ENCODE assay signal across 7 cellular contexts in the genomic region with DNA sequence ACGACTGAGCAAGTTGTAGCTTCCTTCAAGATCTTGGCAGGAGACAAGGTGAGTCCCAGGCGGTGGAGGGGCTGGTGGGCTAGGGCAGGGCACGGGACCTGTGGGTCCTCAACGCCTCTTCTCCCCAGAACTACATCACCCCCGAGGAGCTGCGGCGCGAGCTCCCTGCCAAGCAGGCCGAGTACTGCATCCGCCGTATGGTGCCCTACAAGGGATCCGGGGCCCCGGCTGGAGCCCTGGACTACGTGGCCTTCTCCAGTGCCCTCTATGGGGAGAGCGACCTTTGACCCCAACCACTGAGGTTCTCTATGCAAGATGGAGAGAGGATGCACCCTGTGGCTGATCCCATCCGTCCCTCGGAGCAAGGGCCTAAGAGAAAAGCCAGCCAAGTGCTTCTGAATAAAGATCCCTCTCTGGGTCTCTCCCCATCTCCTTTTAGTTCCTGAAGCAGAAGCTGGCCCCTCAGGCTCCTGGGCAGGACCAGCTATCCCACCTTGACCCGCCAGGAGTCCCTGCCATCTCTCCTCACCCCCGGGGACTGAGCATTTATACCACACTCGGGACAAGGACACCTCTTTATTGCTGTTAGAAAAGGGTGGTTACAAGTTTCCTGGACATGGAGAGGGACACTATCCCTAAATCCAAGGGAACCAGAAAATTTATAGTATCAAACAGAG. TPM values are rescaled to one million over a fixed set of nuclear protein-coding genes. Genes with fewer than 3 reads are reported as not detected.
"Had no signal": no experiment of that assay in that cellular context is flagged by ENCODE, and none has a peak within 500 bp of the region (broad histone marks: within the 10 kb centered on the region; RNA-seq: fewer than 3 reads in every experiment).

No MANE protein-coding gene starts in this region.

- ATAC-seq: GM23338, HCT116 had no signal

- H3K36me3 ChIP-seq: HAP-1 had no signal

- H3K4me3 Mint-ChIP-seq: GM23338, HFFc6 had no signal

- H2AFZ ChIP-seq: GM23338 had no signal

- H3K9me3 ChIP-seq: HAP-1 had no signal

- H3K27ac ChIP-seq: KMS-11 had no signal

- H3K4me2 ChIP-seq: GM23338, KMS-11 had no signal

- H3K27ac Mint-ChIP-seq: GM23338, HFFc6 had no signal

- H3K9ac ChIP-seq: KMS-11 had no signal

- H3K9me3 Mint-ChIP-seq: GM23338, HFFc6 had no signal

- H3K4me1 Mint-ChIP-seq: GM23338 had no signal

- H3K4me3 ChIP-seq: GM23338, HAP-1 had no signal

- DNase-seq: HFFc6, KBM-7 had no signal

RNA-seq across cellular contexts. Expression of a gene that starts 5.4 kb away (rescaled TPM):
- total RNA-seq: HT-29 had no signal

RNA-seq across cellular contexts. Expression of a gene that starts 16.3 kb away (rescaled TPM):
- total RNA-seq: HT-29 had no signal
